ENCODE assay signal across 19 cellular contexts in genomic region chr1:8428441-8428840, GRCh38.
DNase-seq lines count a peak whose midpoint lies in the region; ATAC-seq and TF ChIP-seq lines count a peak whose summit lies in the region.
"Had no signal": no experiment of that assay in that cellular context is flagged by ENCODE, and none has a peak within 500 bp of the region (broad histone marks: within the 10 kb centered on the region; RNA-seq: fewer than 3 reads in every experiment).

No MANE protein-coding gene starts in this region.

- peaks cover 97% of the 10 kb centered on the region for H4K20me1 ChIP-seq in BLaER1

- peak overlapping the region; percentile 87 for H3K4me2 ChIP-seq in BLaER1

- no peaks in the 10 kb centered on the region for H3K27me3 ChIP-seq in BLaER1
- H3K27me3 ChIP-seq in dorsolateral prefrontal cortex, result no peaks in the 10 kb centered on the region
- no peaks in the 10 kb centered on the region for H3K27me3 ChIP-seq in skeletal muscle tissue (ENCODE audit: control insufficient read depth in 3 of 3, insufficient read depth in 3 of 3, low read length in 3 of 3)
- H3K27me3 ChIP-seq: MG63, pancreas, vagina had no signal

- H3K4me1 ChIP-seq in BLaER1 (peaks cover 91% of the 10 kb centered on the region), skeletal muscle tissue (ENCODE audit: control insufficient read depth in 3 of 3, insufficient read depth in 3 of 3, low read length in 3 of 3) (peaks cover 44 to 65% (median 50%) of the 10 kb centered on the region in 3 donors)

- H3K9ac ChIP-seq in BLaER1 (no peak overlapping the region), skeletal muscle tissue (ENCODE audit: low read depth in 1 of 3, low read length in 3 of 3) (peak overlapping the region in 1 of 3 donors; percentile 12)

- H3K4me3 ChIP-seq in BLaER1, result peak overlapping the region; percentile 32; the same call in 1 of the 2 replicates
- peak overlapping the region in 1 of 59 donors; percentile 12 for H3K4me3 ChIP-seq in dorsolateral prefrontal cortex
- no peak overlapping the region for H3K4me3 ChIP-seq in skeletal muscle tissue (ENCODE audit: low read length in 3 of 3)
- H3K4me3 ChIP-seq: MG63, pancreas, vagina had no signal

- no peak for TF ChIP-seq CTCF in dorsolateral prefrontal cortex (IDR thresholded peaks at IDR 0.05 in 54 of 56, conservative IDR thresholded peaks at IDR 0.05 in 2 of 56; ENCODE audit: low read depth in 1 of 56, partially characterized antibody in 56 of 56)

- ATAC-seq in HG02571 (IDR thresholded peaks at IDR 0.05; ENCODE audit: unreplicated experiment), result no peak
- no peak for ATAC-seq in GM21526 (IDR thresholded peaks at IDR 0.05; ENCODE audit: low FRiP score, unreplicated experiment)
- ATAC-seq: activated CD4-positive, CD25-positive, alpha-beta regulatory T cell treated with anti-CD3 and anti-CD28 coated beads, Interleukin-2, amount 50 U/mL, for 24 hours; left lobe of liver; pancreas had no signal

- DNase-seq in NAMALWA (ENCODE audit: low spot score) (peak; percentile 56), dorsolateral prefrontal cortex (no peak), OCI-M2 (lab: John Stamatoyannopoulos, UW; ENCODE audit: unreplicated experiment) (no peak)
- DNase-seq in activated CD4-positive, alpha-beta T cell treated with anti-CD3 and anti-CD28 coated beads, Interleukin-2, amount 50 U/mL, for 4 hours, result no peak
- DNase-seq: activated naive CD4-positive, alpha-beta T cell; foreskin melanocyte; NCI-H187; NCI-H446 treated with DMSO at 0.1 percent for 48 hours; pancreas; stimulated activated CD4-positive, alpha-beta T cell treated with anti-CD3 and anti-CD28 coated beads, Interleukin-4, amount 100 ng/mL, for 4 hours; stimulated activated CD8-positive, alpha-beta memory T cell treated with anti-CD3 and anti-CD28 coated beads, Interleukin-4, amount 100 ng/mL, for 48 hours had no signal

- H3K27ac ChIP-seq in BLaER1 (peak overlapping the region; percentile 50; the same call in 1 of the 2 replicates), dorsolateral prefrontal cortex (peak overlapping the region in 53 of 59 donors; percentile 7 to 81 (median 59)), skeletal muscle tissue (ENCODE audit: low read depth, low read length) (peak overlapping the region; percentile 67)
- H3K27ac ChIP-seq: vagina had no signal

- H3K36me3 ChIP-seq in BLaER1, result no peaks in the 10 kb centered on the region
- H3K36me3 ChIP-seq in skeletal muscle tissue (ENCODE audit: control insufficient read depth in 3 of 3, insufficient read depth in 3 of 3, low read length in 3 of 3), result peaks cover 0 to 2% (median 0%) of the 10 kb centered on the region in 3 donors
- H3K36me3 ChIP-seq: MG63, pancreas, vagina had no signal

- H3K9me3 ChIP-seq in BLaER1 (no peaks in the 10 kb centered on the region), skeletal muscle tissue (ENCODE audit: control insufficient read depth in 3 of 3, low read length in 3 of 3) (no peaks in the 10 kb centered on the region)
- H3K9me3 ChIP-seq: MG63, pancreas, vagina had no signal

- intact Hi-C loops in dorsolateral prefrontal cortex (cut with DNase I), result no loop called here
